Comparison of ENCODE assay signal across 8 cellular contexts in the genomic region with DNA sequence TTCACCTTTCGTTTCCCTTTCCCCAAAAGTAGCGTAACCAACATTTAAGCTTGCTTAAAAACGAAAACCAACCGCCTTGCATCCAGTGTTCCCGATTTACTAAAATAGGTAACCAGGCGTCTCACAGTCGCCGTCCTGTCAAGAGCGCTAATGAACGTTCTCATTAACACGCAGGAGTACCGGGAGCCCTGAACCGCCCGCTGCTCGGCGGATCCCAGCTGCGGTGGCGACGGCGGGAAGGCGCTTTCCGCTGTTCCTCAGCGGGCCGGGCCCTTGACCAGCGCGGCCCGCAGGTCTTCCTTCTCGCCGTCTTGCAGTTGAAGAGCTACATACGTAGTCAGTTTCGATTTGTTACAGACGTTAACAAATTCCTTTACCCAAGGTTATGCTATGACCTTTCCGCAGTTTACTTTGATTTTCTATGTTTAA. TPM values are rescaled to one million over a fixed set of nuclear protein-coding genes. Genes with fewer than 3 reads are reported as not detected.
A peak's percentile ranks its signal among the peaks of the same experiment; 100 is the strongest.
DNase-seq lines count a peak whose midpoint lies in the region; ATAC-seq and TF ChIP-seq lines count a peak whose summit lies in the region.

No MANE protein-coding gene starts in this region.

- peaks cover 69% of the 10 kb centered on the region for H3K27me3 Mint-ChIP-seq in T-helper 17 cell

- 11% methylated on average over 33 of the region's 33 CpGs for WGBS in prostate gland

- no peaks in the 10 kb centered on the region for H3K36me3 ChIP-seq in prostate gland

- no peaks in the 10 kb centered on the region for H3K4me1 ChIP-seq in prostate gland (replicated peaks)

- no peak overlapping the region for H3K27ac Mint-ChIP-seq in T-helper 17 cell

- peaks cover 3% of the 10 kb centered on the region for H3K36me3 Mint-ChIP-seq in T-helper 17 cell (ENCODE audit: low read depth)

- intact Hi-C loops in prostate gland (cut with DNase I), result no loop called here

- TF ChIP-seq CTCF in prostate gland (IDR thresholded peaks at IDR 0.05), result no peak

- no peak overlapping the region for H3K27ac ChIP-seq in prostate gland

- H3K9me3 ChIP-seq in T-helper 17 cell (ENCODE audit: control insufficient read depth, low read length, poor library complexity, severe bottlenecking) (no peaks in the 10 kb centered on the region), prostate gland (no peaks in the 10 kb centered on the region)

- no peak for TF ChIP-seq POLR2A in prostate gland (IDR thresholded peaks at IDR 0.05)

- peaks cover 30% of the 10 kb centered on the region for H3K27me3 ChIP-seq in prostate gland (replicated peaks; ENCODE audit: insufficient read depth)

- H3K4me1 Mint-ChIP-seq in T-helper 17 cell, result peaks cover 10% of the 10 kb centered on the region

- peak overlapping the region; percentile 83 for H3K4me3 Mint-ChIP-seq in T-helper 17 cell

- no peak for ATAC-seq in T-helper 17 cell
- ATAC-seq in GM21825 (IDR thresholded peaks at IDR 0.05; ENCODE audit: unreplicated experiment), result no peak
- no peak for ATAC-seq in HG02759 (IDR thresholded peaks at IDR 0.05; ENCODE audit: unreplicated experiment)

- no peak for DNase-seq in T-helper 17 cell
- DNase-seq in fibroblast of peridontal ligament (ENCODE audit: extremely low read depth), result peak; percentile 25
- DNase-seq in retina, result peak; percentile 72
- DNase-seq in prostate gland (ENCODE audit: low spot score), result no peak
- no peak for DNase-seq in kidney glomerular epithelial cell (lab: John Stamatoyannopoulos, UW)

- H3K4me3 ChIP-seq in GM08714 (ENCODE audit: low read length) (peak overlapping the region; percentile 56; the same call in 1 of the 2 replicates), prostate gland (peak overlapping the region in 1 of 2 donors; percentile 24)

RNA-seq across cellular contexts. Expression of a gene that starts 2.0 kb away (rescaled TPM):
- under 1 TPM in 1 of 2 donors, not detected in 1; 0.50 TPM for total RNA-seq in T-helper 17 cell
- 10 to 100 TPM in 1 of 2 donors, not detected in 1; 10.8 TPM for total RNA-seq in prostate gland

RNA-seq across cellular contexts. Expression of a gene that starts 46.2 kb away (rescaled TPM):
- total RNA-seq in T-helper 17 cell, result not detected
- not detected for total RNA-seq in prostate gland

Comparison
In these comparisons a context has a peak if more than half of its experiments do, and no peak if none do; other contexts are left out.
1. DNase-seq: peak in fibroblast of peridontal ligament (single experiment) and retina (single experiment); none in T-helper 17 cell (0 of 3), prostate gland (single experiment) and kidney glomerular epithelial cell (single experiment).